In the genomic region with DNA sequence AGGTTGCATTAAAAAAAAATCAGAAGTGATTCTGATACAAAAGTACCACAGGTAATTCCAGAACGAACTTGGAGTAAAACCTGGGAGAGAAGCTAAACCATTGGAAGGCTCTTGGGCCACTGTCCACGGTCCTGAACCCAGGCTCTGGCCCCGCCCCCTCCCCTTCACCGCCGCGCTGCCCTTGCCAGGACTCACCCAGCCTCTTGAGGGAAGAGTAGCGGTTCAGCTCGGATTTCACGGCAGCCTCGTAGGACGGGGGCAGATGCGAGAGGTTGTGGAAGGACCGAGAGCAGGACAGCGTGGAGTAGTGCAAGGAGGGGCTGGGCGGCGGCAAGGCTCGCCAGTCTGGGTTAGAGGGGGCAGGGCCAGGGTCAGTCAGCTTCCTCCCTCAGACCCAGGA, we compare ENCODE assay signal across 1 cellular context.
A peak's percentile ranks its signal among the peaks of the same experiment; 100 is the strongest.
TF ChIP-seq lines count a peak whose summit lies in the region.

No MANE protein-coding gene starts in this region.

TF ChIP-seq in WTC11, 78 proteins besides CTCF, POLR2A, EP300 and RAD21 (continued from another document):
- TF ChIP-seq, protein P1, sequence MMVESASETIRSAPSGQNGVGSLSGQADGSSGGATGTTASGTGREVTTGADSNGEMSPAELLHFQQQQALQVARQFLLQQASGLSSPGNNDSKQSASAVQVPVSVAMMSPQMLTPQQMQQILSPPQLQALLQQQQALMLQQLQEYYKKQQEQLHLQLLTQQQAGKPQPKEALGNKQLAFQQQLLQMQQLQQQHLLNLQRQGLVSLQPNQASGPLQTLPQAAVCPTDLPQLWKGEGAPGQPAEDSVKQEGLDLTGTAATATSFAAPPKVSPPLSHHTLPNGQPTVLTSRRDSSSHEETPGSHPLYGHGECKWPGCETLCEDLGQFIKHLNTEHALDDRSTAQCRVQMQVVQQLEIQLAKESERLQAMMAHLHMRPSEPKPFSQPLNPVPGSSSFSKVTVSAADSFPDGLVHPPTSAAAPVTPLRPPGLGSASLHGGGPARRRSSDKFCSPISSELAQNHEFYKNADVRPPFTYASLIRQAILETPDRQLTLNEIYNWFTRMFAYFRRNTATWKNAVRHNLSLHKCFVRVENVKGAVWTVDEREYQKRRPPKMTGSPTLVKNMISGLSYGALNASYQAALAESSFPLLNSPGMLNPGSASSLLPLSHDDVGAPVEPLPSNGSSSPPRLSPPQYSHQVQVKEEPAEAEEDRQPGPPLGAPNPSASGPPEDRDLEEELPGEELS (CRISPR knock-in tag; IDR thresholded peaks at IDR 0.05): peak; percentile 97
- TF ChIP-seq SMAD3 (CRISPR knock-in tag; IDR thresholded peaks at IDR 0.05; ENCODE audit: borderline replicate concordance) (no peak; the same call in 1 of the 2 replicates), GRHL2 (CRISPR knock-in tag; IDR thresholded peaks at IDR 0.05; ENCODE audit: insufficient replicate concordance, severe bottlenecking) (no peak)
